Comparison of ENCODE assay signal across 20 cellular contexts in genomic region chr17:9409430-9409829, GRCh38.
DNase-seq lines count a peak whose midpoint lies in the region; ATAC-seq and TF ChIP-seq lines count a peak whose summit lies in the region.
"Had no signal": no experiment of that assay in that cellular context is flagged by ENCODE, and none has a peak within 500 bp of the region (broad histone marks: within the 10 kb centered on the region; RNA-seq: fewer than 3 reads in every experiment).

No MANE protein-coding gene starts in this region.

- TF ChIP-seq CTCF in breast epithelium (IDR thresholded peaks at IDR 0.05) (no peak), foreskin keratinocyte (conservative IDR thresholded peaks at IDR 0.05) (no peak), thoracic aorta (IDR thresholded peaks at IDR 0.05) (no peak), upper lobe of left lung (IDR thresholded peaks at IDR 0.05) (no peak)

- no peak for TF ChIP-seq POLR2A in breast epithelium (IDR thresholded peaks at IDR 0.05)
- TF ChIP-seq POLR2A in upper lobe of left lung (IDR thresholded peaks at IDR 0.05), result no peak

- H3K4me1 ChIP-seq in SJCRH30 (peaks cover 17% of the 10 kb centered on the region), breast epithelium (peaks cover 3 to 10% of the 10 kb centered on the region in 2 donors), foreskin keratinocyte (peaks cover 12% of the 10 kb centered on the region), thoracic aorta (ENCODE audit: control insufficient read depth in 1 of 2, low read depth in 2 of 2) (peaks cover 5 to 23% of the 10 kb centered on the region in 2 donors), upper lobe of left lung (no peaks in the 10 kb centered on the region)

- peak overlapping the region; percentile 49 for H3K4me3 ChIP-seq in SJCRH30
- H3K4me3 ChIP-seq in breast epithelium, result peak overlapping the region in 1 of 3 donors; percentile 37
- H3K4me3 ChIP-seq in thoracic aorta, result peak overlapping the region; percentile 15
- H3K4me3 ChIP-seq in upper lobe of left lung, result no peak overlapping the region
- H3K4me3 ChIP-seq: skin epidermis had no signal

- TF ChIP-seq EP300 in upper lobe of left lung (IDR thresholded peaks at IDR 0.05), result no peak

- intact Hi-C loops in breast epithelium (cut with DNase I; ENCODE audit: low total_unique reads), result no loop called here

- WGBS in upper lobe of left lung, 2 donors, result 72 to 74% methylated on average over 6 of the region's 6 CpGs

- H3K9me3 ChIP-seq in SJCRH30 (replicated peaks), result no peaks in the 10 kb centered on the region
- no peaks in the 10 kb centered on the region for H3K9me3 ChIP-seq in breast epithelium
- H3K9me3 ChIP-seq in thoracic aorta, result no peaks in the 10 kb centered on the region
- no peaks in the 10 kb centered on the region for H3K9me3 ChIP-seq in upper lobe of left lung
- H3K9me3 ChIP-seq: neutrophil had no signal

- peak in 1 of 2 experiments; percentile 44 for DNase-seq in SJCRH30
- DNase-seq in breast epithelium (ENCODE audit: low spot score in 2 of 2), result no peak
- no peak for DNase-seq in foreskin keratinocyte
- DNase-seq in thoracic aorta (ENCODE audit: low spot score), result no peak
- no peak for DNase-seq in upper lobe of left lung
- no peak for DNase-seq in NCI-H526 treated with DMSO at 0.1 percent for 48 hours (lab: John Stamatoyannopoulos, UW)
- DNase-seq: activated T-cell treated with anti-CD3 and anti-CD28 coated beads, Interleukin-2, amount 50 U/mL, for 4 hours; brain microvascular endothelial cell; CD4-positive, alpha-beta memory T cell; effector CD8-positive, alpha-beta T cell; glutamatergic neuron; HFFc6; NCI-H1105; NCI-H2029 treated with DMSO at 0.1 percent for 48 hours; NCI-H345; SHP77 treated with DMSO at 0.1 percent for 48 hours; stimulated activated CD4-positive, alpha-beta T cell treated with anti-CD3 and anti-CD28 coated beads, Interleukin-2, amount 100 ng/mL, for 24 hours had no signal

- ATAC-seq in foreskin keratinocyte (no peak), thoracic aorta (ENCODE audit: insufficient number of reproducible peaks, low FRiP score, low read depth) (no peak), upper lobe of left lung (ENCODE audit: low FRiP score in 2 of 2) (no peak), GM21825 (IDR thresholded peaks at IDR 0.05; ENCODE audit: unreplicated experiment) (no peak)
- ATAC-seq: activated T-cell treated with anti-CD3 and anti-CD28 coated beads, Interleukin-2, amount 50 U/mL, for 4 hours had no signal

- H3K27ac ChIP-seq in SJCRH30 (peak overlapping the region; percentile 72), breast epithelium (peak overlapping the region; percentile 23 to 72), foreskin keratinocyte (peak overlapping the region; percentile 74), thoracic aorta (no peak overlapping the region), upper lobe of left lung (no peak overlapping the region)
- H3K27ac ChIP-seq: brain microvascular endothelial cell, neutrophil had no signal

- H3K36me3 ChIP-seq in SJCRH30, result no peaks in the 10 kb centered on the region
- no peaks in the 10 kb centered on the region for H3K36me3 ChIP-seq in breast epithelium
- no peaks in the 10 kb centered on the region for H3K36me3 ChIP-seq in thoracic aorta
- no peaks in the 10 kb centered on the region for H3K36me3 ChIP-seq in upper lobe of left lung
- H3K36me3 ChIP-seq: brain microvascular endothelial cell, neutrophil had no signal

- H3K27me3 ChIP-seq in SJCRH30, result no peaks in the 10 kb centered on the region
- H3K27me3 ChIP-seq in breast epithelium, result no peaks in the 10 kb centered on the region
- no peaks in the 10 kb centered on the region for H3K27me3 ChIP-seq in foreskin keratinocyte
- H3K27me3 ChIP-seq in thoracic aorta (replicated peaks; ENCODE audit: insufficient read depth), result no peaks in the 10 kb centered on the region
- no peaks in the 10 kb centered on the region for H3K27me3 ChIP-seq in upper lobe of left lung
- H3K27me3 ChIP-seq: brain microvascular endothelial cell, neutrophil had no signal

Comparison
In these comparisons a context has a peak if more than half of its experiments do, and no peak if none do; other contexts are left out.
1. H3K27ac ChIP-seq: peak in SJCRH30 (single experiment), breast epithelium (2 of 2) and foreskin keratinocyte (single experiment); none in thoracic aorta (0 of 2) and upper lobe of left lung (0 of 4).
2. H3K4me3 ChIP-seq: peak in SJCRH30 (single experiment) and thoracic aorta (single experiment); none in upper lobe of left lung (0 of 4).